In genomic region chr5:53039855-53040254, GRCh38 we compare ENCODE assay signal across 20 cellular contexts.
"Had no signal": no experiment of that assay in that cellular context is flagged by ENCODE, and none has a peak within 500 bp of the region (broad histone marks: within the 10 kb centered on the region; RNA-seq: fewer than 3 reads in every experiment).

No MANE protein-coding gene starts in this region.

- H3K27ac Mint-ChIP-seq: activated naive CD4-positive, alpha-beta T cell treated with anti-CD3 and anti-CD28 coated beads, Interleukin-2, amount 50 U/mL, for 24 hours; activated T-helper 2 cell treated with anti-CD3 and anti-CD28 coated beads, Interferon-gamma antibody, Interleukin-2, Interleukin-4, amounts not matched to agents 10 μg/mL and 5 μg/mL and 100 μg/mL, durations not matched to agents 14 hours and 24 hours and 36 hours; dendritic cell treated with granulocyte-macrophage colony-stimulating factor and Interleukin-4, amounts not matched to agents 40 ng/mL and 50 ng/mL, for 4 days; nephron progenitor cell had no signal

- H3K27me3 Mint-ChIP-seq: activated naive CD4-positive, alpha-beta T cell treated with anti-CD3 and anti-CD28 coated beads, Interleukin-2, amount 50 U/mL, for 24 hours; dendritic cell treated with granulocyte-macrophage colony-stimulating factor and Interleukin-4, amounts not matched to agents 40 ng/mL and 50 ng/mL, for 4 days had no signal

- H3K4me1 Mint-ChIP-seq: nephron progenitor cell had no signal

- DNase-seq: activated CD4-positive, alpha-beta T cell treated with anti-CD3 and anti-CD28 coated beads, Interleukin-2, amount 50 U/mL, for 48 hours; brain microvascular endothelial cell; effector memory CD4-positive, alpha-beta T cell; gastrocnemius medialis; heart left ventricle; left colon; lower lobe of right lung; nephron progenitor cell; occipital lobe; stimulated activated CD4-positive, alpha-beta T cell treated with anti-CD3 and anti-CD28 coated beads, Interleukin-15, amount 100 ng/mL, for 24 hours; stimulated activated CD4-positive, alpha-beta T cell treated with anti-CD3 and anti-CD28 coated beads, Interleukin-4, amount 100 ng/mL, for 1 hour; stimulated activated naive CD4-positive, alpha-beta T cell treated with Interleukin-2 at 50 U/mL for 16 hours; substantia nigra; transverse colon had no signal

- H3K4me3 Mint-ChIP-seq: activated naive CD4-positive, alpha-beta T cell treated with anti-CD3 and anti-CD28 coated beads, Interleukin-2, amount 50 U/mL, for 24 hours; dendritic cell treated with granulocyte-macrophage colony-stimulating factor and Interleukin-4, amounts not matched to agents 40 ng/mL and 50 ng/mL, for 4 days; nephron progenitor cell had no signal

- H3K4me1 ChIP-seq: right atrium auricular region had no signal

- H3K27me3 ChIP-seq: brain microvascular endothelial cell, gastrocnemius medialis, heart left ventricle, right atrium auricular region, transverse colon, vagina had no signal

- H3K4me3 ChIP-seq: gastrocnemius medialis, heart left ventricle, lower lobe of right lung, right atrium auricular region, skin epidermis, transverse colon, vagina had no signal

- H3K27ac ChIP-seq: brain microvascular endothelial cell, gastrocnemius medialis, heart left ventricle, lower lobe of right lung, right atrium auricular region, transverse colon, vagina had no signal

- H3K36me3 Mint-ChIP-seq: activated naive CD4-positive, alpha-beta T cell treated with anti-CD3 and anti-CD28 coated beads, Interleukin-2, amount 50 U/mL, for 24 hours had no signal

- H3K9me3 ChIP-seq: gastrocnemius medialis, heart left ventricle, lower lobe of right lung, right atrium auricular region, transverse colon, vagina had no signal

- H3K9me3 Mint-ChIP-seq: activated naive CD4-positive, alpha-beta T cell treated with anti-CD3 and anti-CD28 coated beads, Interleukin-2, amount 50 U/mL, for 24 hours; activated T-helper 2 cell treated with anti-CD3 and anti-CD28 coated beads, Interferon-gamma antibody, Interleukin-2, Interleukin-4, amounts not matched to agents 10 μg/mL and 5 μg/mL and 100 μg/mL, durations not matched to agents 14 hours and 24 hours and 36 hours; dendritic cell treated with granulocyte-macrophage colony-stimulating factor and Interleukin-4, amounts not matched to agents 40 ng/mL and 50 ng/mL, for 4 days; nephron progenitor cell had no signal

- ATAC-seq: gastrocnemius medialis, heart left ventricle, left colon, lower lobe of right lung had no signal

- H3K36me3 ChIP-seq: brain microvascular endothelial cell, gastrocnemius medialis, heart left ventricle, lower lobe of right lung, right atrium auricular region, transverse colon, vagina had no signal
